ENCODE assay signal across 17 cellular contexts in the genomic region with DNA sequence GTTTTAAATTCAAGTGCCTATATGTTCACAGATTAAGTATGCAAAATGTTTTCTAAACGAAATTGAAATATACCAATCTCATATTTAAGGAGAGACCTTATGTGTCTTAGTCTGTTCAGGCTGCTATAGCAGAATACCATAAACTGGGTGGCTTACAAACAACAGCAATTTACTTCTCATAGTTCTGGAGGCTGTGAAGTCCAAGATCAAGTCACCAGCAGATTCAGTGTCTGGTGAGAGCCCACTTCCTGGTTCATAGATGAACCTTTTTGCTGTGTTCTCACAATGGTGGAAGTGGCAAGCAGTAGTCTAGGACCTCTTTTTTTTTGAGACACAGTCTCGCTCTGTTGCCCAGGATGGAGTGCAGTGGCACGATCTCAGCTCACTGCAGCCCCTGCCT. TPM values are rescaled to one million over a fixed set of nuclear protein-coding genes. Genes with fewer than 3 reads are reported as not detected.
A peak's percentile ranks its signal among the peaks of the same experiment; 100 is the strongest.
DNase-seq lines count a peak whose midpoint lies in the region; TF ChIP-seq lines count a peak whose summit lies in the region.
"Had no signal": no experiment of that assay in that cellular context is flagged by ENCODE, and none has a peak within 500 bp of the region (broad histone marks: within the 10 kb centered on the region; RNA-seq: fewer than 3 reads in every experiment).

No MANE protein-coding gene starts in this region.

- TF ChIP-seq EP300 in esophagus muscularis mucosa (IDR thresholded peaks at IDR 0.05): no peak

- no peak overlapping the region for H3K9ac ChIP-seq in rectal smooth muscle tissue (ENCODE audit: low read length)
- H3K9ac ChIP-seq: BLaER1 treated with 17β-estradiol and CSF1 and Interleukin-3, amounts not matched to agents 10 nM and 100 nM had no signal

- intact Hi-C loops in esophagus muscularis mucosa (cut with DNase I): no loop called here
- intact Hi-C loops in uterus (cut with DNase I; ENCODE audit: low total_unique reads): no loop called here
- intact Hi-C loops in cardiac septum (cut with DNase I): no loop called here

- H3K36me3 ChIP-seq in esophagus muscularis mucosa (no peaks in the 10 kb centered on the region), rectal smooth muscle tissue (ENCODE audit: control insufficient read depth, insufficient read depth, low read length) (no peaks in the 10 kb centered on the region), uterus (no peaks in the 10 kb centered on the region)
- H3K36me3 ChIP-seq: BLaER1 treated with 17β-estradiol and CSF1 and Interleukin-3, amounts not matched to agents 10 nM and 100 nM had no signal

- H3K4me1 ChIP-seq in esophagus muscularis mucosa (peaks cover 37 to 73% (median 72%) of the 10 kb centered on the region in 4 donors), rectal smooth muscle tissue (ENCODE audit: control insufficient read depth, insufficient read depth, low read length) (peaks cover 24% of the 10 kb centered on the region), uterus (no peaks in the 10 kb centered on the region)

- H3K27me3 ChIP-seq in esophagus muscularis mucosa: no peaks in the 10 kb centered on the region
- no peaks in the 10 kb centered on the region for H3K27me3 ChIP-seq in rectal smooth muscle tissue (ENCODE audit: control insufficient read depth, insufficient read depth, low read length)
- no peaks in the 10 kb centered on the region for H3K27me3 ChIP-seq in uterus

- H3K9me3 ChIP-seq in esophagus muscularis mucosa (no peaks in the 10 kb centered on the region), uterus (no peaks in the 10 kb centered on the region)

- no peak overlapping the region for H3K4me3 ChIP-seq in esophagus muscularis mucosa
- no peak overlapping the region for H3K4me3 ChIP-seq in rectal smooth muscle tissue (ENCODE audit: low read length)
- no peak overlapping the region for H3K4me3 ChIP-seq in uterus
- H3K4me3 ChIP-seq: BLaER1 treated with 17β-estradiol and CSF1 and Interleukin-3, amounts not matched to agents 10 nM and 100 nM; GM12878 had no signal

- WGBS in esophagus muscularis mucosa: 96% methylated on average over 3 of the region's 3 CpGs

- TF ChIP-seq POLR2A in esophagus muscularis mucosa (IDR thresholded peaks at IDR 0.05; ENCODE audit: low read depth) (no peak), uterus (IDR thresholded peaks at IDR 0.05) (no peak)

- TF ChIP-seq CTCF in esophagus muscularis mucosa (IDR thresholded peaks at IDR 0.05) (no peak), uterus (IDR thresholded peaks at IDR 0.05) (no peak)

- peak; percentile 29 for DNase-seq in DMS53 (lab: John Stamatoyannopoulos, UW)
- no peak for DNase-seq in DMS53 treated with DMSO at 0.1 percent for 48 hours (lab: John Stamatoyannopoulos, UW; ENCODE audit: unreplicated experiment)
- no peak for DNase-seq in esophagus muscularis mucosa (ENCODE audit: extremely low spot score)
- no peak for DNase-seq in uterus
- DNase-seq in DMS 273 (lab: John Stamatoyannopoulos, UW; ENCODE audit: unreplicated experiment): no peak
- DNase-seq in cardiac septum (ENCODE audit: low spot score): no peak
- DNase-seq in NAMALWA (ENCODE audit: low spot score): no peak
- DNase-seq: H7, MV-4-11, NCI-H1436 treated with DMSO at 0.1 percent for 48 hours, NCI-H226, NCI-H526 had no signal

- H3K27ac ChIP-seq in esophagus muscularis mucosa (replicated peaks in 1 of 4) (peak overlapping the region; percentile 94 to 100 (median 100)), rectal smooth muscle tissue (ENCODE audit: low read depth, low read length) (peak overlapping the region; percentile 100), uterus (peak overlapping the region; percentile 99 to 100)
- H3K27ac ChIP-seq: 22Rv1; BLaER1 treated with 17β-estradiol and CSF1 and Interleukin-3, amounts not matched to agents 10 nM and 100 nM had no signal

RNA-seq across cellular contexts. Expression of gene DSTN, which starts 3.5 kb away (rescaled TPM):
- total RNA-seq in esophagus muscularis mucosa: 1,000 to 10,000 TPM; 2,370 to 3,630 (median 3,339) TPM
- 100 to 1,000 TPM; 294 to 674 (median 623) TPM for total RNA-seq in uterus
- 569 TPM for total RNA-seq in cardiac septum

RNA-seq across cellular contexts. Expression of gene BFSP1, which starts 35.2 kb away (rescaled TPM):
- total RNA-seq in esophagus muscularis mucosa: 1 to 10 TPM; 2.7 to 7.3 (median 6.4) TPM
- total RNA-seq in uterus: 1 to 10 TPM; 1.5 to 5.1 (median 3.1) TPM
- total RNA-seq in cardiac septum: 0.83 TPM
- total RNA-seq: OCI-LY7 had no signal
